8 cellular contexts compared by ENCODE assay signal in the genomic region with DNA sequence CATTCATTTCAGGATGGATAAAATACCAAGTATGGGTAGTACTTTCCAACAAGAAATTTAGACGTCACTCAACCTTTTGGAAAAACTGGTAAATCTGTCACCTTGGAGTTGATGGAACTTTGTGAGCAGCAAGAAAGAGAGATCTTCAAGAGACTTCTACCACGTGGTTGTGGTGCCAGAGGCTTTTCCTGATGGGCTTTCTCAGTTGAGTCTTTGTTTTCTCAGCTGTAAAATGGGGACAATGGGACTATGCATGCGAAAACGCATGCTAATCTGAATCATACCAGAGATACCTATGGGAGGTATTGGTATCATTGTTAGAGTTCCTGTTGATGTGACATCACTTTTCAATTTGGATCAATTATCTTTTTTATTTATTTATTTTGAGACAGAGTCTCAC. TPM values are rescaled to one million over a fixed set of nuclear protein-coding genes. Genes with fewer than 3 reads are reported as not detected.
"Had no signal": no experiment of that assay in that cellular context is flagged by ENCODE, and none has a peak within 500 bp of the region (broad histone marks: within the 10 kb centered on the region; RNA-seq: fewer than 3 reads in every experiment).

No MANE protein-coding gene starts in this region.

- H3K4me3 ChIP-seq: GM12878 had no signal

- DNase-seq: GF-D8 had no signal

- FAIRE-seq: G401.6, GM12878, GM12891, GM12892, GM18507, GM19239 had no signal

- ATAC-seq: GM12878 had no signal

RNA-seq across cellular contexts. Expression of a gene that starts 59.9 kb away (rescaled TPM):
- total RNA-seq: G401, GM12878 had no signal
